9 cellular contexts compared by ENCODE assay signal in the genomic region with DNA sequence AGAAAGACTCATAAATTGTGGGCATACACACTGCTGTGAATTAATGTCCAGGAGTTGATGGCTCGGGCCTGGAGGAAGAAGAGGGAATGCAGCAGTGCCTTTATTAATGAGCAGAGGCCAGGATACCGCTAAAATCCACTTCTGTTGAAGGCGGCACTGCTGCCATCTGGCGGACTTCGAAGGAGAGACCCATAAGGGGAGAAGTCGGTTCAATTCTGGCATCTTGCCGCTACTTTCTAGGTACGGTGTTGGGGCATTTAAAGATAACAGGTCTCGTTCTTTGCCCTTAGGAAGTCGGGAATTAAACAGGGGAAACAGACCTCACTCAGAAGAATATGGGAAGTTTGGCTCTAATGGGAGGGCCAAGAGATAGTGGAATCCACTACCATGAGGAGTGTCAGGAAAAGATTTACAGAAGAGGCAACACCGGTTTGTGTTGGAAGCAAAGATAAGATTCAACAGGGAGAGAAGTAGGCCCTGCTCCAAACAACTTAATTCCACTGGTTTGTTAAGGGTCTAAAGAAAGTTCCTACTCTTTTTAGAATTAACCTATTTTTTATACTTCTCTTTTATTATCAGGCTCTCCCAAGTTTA.
DNase-seq lines count a peak whose midpoint lies in the region; ATAC-seq, FAIRE-seq and TF ChIP-seq lines count a peak whose summit lies in the region.
"Had no signal": no experiment of that assay in that cellular context is flagged by ENCODE, and none has a peak within 500 bp of the region (broad histone marks: within the 10 kb centered on the region; RNA-seq: fewer than 3 reads in every experiment).

No MANE protein-coding gene starts in this region.

- peak; percentile 58 for ATAC-seq in activated CD4-positive, alpha-beta T cell treated with anti-CD3 and anti-CD28 coated beads for 36 hours

- peak; percentile 70 for DNase-seq in activated CD4-positive, alpha-beta T cell treated with anti-CD3 and anti-CD28 coated beads for 36 hours
- DNase-seq in activated CD4-positive, alpha-beta T cell treated with anti-CD3 and anti-CD28 coated beads for 1 hour: no peak
- DNase-seq in H4 (ENCODE audit: low spot score) (peak; percentile 23), T-helper 9 cell (peak; percentile 2), dermis microvascular lymphatic vessel endothelial cell (ENCODE audit: low read depth in 2 of 2) (peak; percentile 26 to 67), midbrain (lab: John Stamatoyannopoulos, UW) (peak; percentile 51), urothelium cell line (ENCODE audit: low spot score) (peak; percentile 69)

- no peak overlapping the region for H3K4me3 Mint-ChIP-seq in activated CD4-positive, alpha-beta T cell treated with anti-CD3 and anti-CD28 coated beads for 36 hours

- no peak overlapping the region for H3K27ac Mint-ChIP-seq in activated CD4-positive, alpha-beta T cell treated with anti-CD3 and anti-CD28 coated beads for 36 hours

- CTCF ChIA-PET in activated CD4-positive, alpha-beta T cell treated with anti-CD3 and anti-CD28 coated beads for 36 hours (lab: Charles Lee): interaction anchor here (1.5 to 3.3 kb wide), 2 partner anchors 132 to 235 kb away, joined by 8 to 20 read pairs; no protein-coding TSS in a partner anchor

- TF ChIP-seq CTCF in LNCAP (IDR thresholded peaks at IDR 0.05): peak; percentile 72

- no peaks in the 10 kb centered on the region for H3K36me3 Mint-ChIP-seq in activated CD4-positive, alpha-beta T cell treated with anti-CD3 and anti-CD28 coated beads for 36 hours (ENCODE audit: low read depth)

- FAIRE-seq in urothelium cell line (lab: Jason Lieb, UNC): no peak
- FAIRE-seq: endometrium had no signal

- POLR2A ChIA-PET in activated CD4-positive, alpha-beta T cell treated with anti-CD3 and anti-CD28 coated beads for 36 hours (lab: Charles Lee): no interaction called here

- H3K4me1 Mint-ChIP-seq in activated CD4-positive, alpha-beta T cell treated with anti-CD3 and anti-CD28 coated beads for 36 hours: no peaks in the 10 kb centered on the region

- H3K9me3 Mint-ChIP-seq in activated CD4-positive, alpha-beta T cell treated with anti-CD3 and anti-CD28 coated beads for 36 hours (ENCODE audit: low read depth): no peaks in the 10 kb centered on the region

- H3K27me3 Mint-ChIP-seq in activated CD4-positive, alpha-beta T cell treated with anti-CD3 and anti-CD28 coated beads for 36 hours: peaks cover 23% of the 10 kb centered on the region

- intact Hi-C loops in activated CD4-positive, alpha-beta T cell treated with anti-CD3 and anti-CD28 coated beads for 36 hours (cut with DNase I, micrococcal nuclease): loop anchor here (1.0 to 5.0 kb wide), 3 partner anchors 133 to 236 kb away; no protein-coding TSS in a partner anchor
